Comparison of ENCODE assay signal across 22 cellular contexts in the genomic region with DNA sequence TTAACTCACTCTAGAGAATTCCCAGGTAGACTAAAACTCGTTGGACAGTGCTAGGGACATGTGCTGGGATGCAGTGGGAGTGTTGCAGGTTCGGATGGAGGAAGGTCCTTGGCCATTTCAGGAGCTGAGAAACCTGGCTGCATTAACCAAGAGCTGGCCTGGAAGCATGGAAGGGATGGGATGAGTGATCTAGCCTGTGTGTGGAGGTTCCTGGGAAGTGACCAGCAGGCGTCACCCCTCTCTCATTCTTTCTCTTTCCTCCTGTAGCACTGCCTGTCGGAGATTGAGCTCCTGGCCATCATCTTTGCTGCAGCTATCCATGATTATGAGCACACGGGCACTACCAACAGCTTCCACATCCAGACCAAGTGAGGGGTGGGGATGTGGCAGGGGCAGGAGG. TPM values are rescaled to one million over a fixed set of nuclear protein-coding genes. Genes with fewer than 3 reads are reported as not detected.
"Had no signal": no experiment of that assay in that cellular context is flagged by ENCODE, and none has a peak within 500 bp of the region (broad histone marks: within the 10 kb centered on the region; RNA-seq: fewer than 3 reads in every experiment).

No MANE protein-coding gene starts in this region.

- H3K9me3 ChIP-seq: gastroesophageal sphincter, left lung, mucosa of descending colon, right atrium auricular region, tibial nerve, vagina had no signal

- H3K4me3 ChIP-seq: gastroesophageal sphincter, left lung, mucosa of descending colon, right atrium auricular region, skin epidermis, tibial nerve, vagina had no signal

- H3K27ac Mint-ChIP-seq: dendritic cell treated with granulocyte-macrophage colony-stimulating factor and Interleukin-4, amounts not matched to agents 40 ng/mL and 50 ng/mL, for 4 days had no signal

- H3K27ac ChIP-seq: brain microvascular endothelial cell, gastroesophageal sphincter, left lung, right atrium auricular region, skin epidermis, tibial nerve, vagina had no signal

- H3K27me3 Mint-ChIP-seq: naive thymus-derived CD4-positive, alpha-beta T cell had no signal

- H3K27me3 ChIP-seq: brain microvascular endothelial cell, gastroesophageal sphincter, left lung, right atrium auricular region, vagina had no signal

- H3K4me1 ChIP-seq: gastroesophageal sphincter, left lung, right atrium auricular region, tibial nerve, vagina had no signal

- H3K4me3 Mint-ChIP-seq: dendritic cell treated with granulocyte-macrophage colony-stimulating factor and Interleukin-4, amounts not matched to agents 40 ng/mL and 50 ng/mL, for 4 days; naive thymus-derived CD4-positive, alpha-beta T cell had no signal

- H3K4me1 Mint-ChIP-seq: naive thymus-derived CD4-positive, alpha-beta T cell had no signal

- ATAC-seq: gastroesophageal sphincter; left lung; mucosa of descending colon; naive thymus-derived CD4-positive, alpha-beta T cell had no signal

- DNase-seq: activated CD4-positive, alpha-beta T cell treated with anti-CD3 and anti-CD28 coated beads for 1 hour; activated CD4-positive, alpha-beta T cell treated with anti-CD3 and anti-CD28 coated beads, Interleukin-2, amount 50 U/mL, for 4 hours; activated naive CD4-positive, alpha-beta T cell; activated T-cell treated with anti-CD3 and anti-CD28 coated beads for 4 hours; anterior cingulate cortex; brain microvascular endothelial cell; cerebellar nuclear complex; left lung; mammary epithelial cell; mucosa of descending colon; naive thymus-derived CD4-positive, alpha-beta T cell; stimulated activated CD4-positive, alpha-beta T cell treated with anti-CD3 and anti-CD28 coated beads, Interleukin-15, amount 100 ng/mL, for 24 hours; stimulated activated CD4-positive, alpha-beta T cell treated with anti-CD3 and anti-CD28 coated beads, Interleukin-4, amount 100 ng/mL, for 1 hour; stimulated activated naive CD4-positive, alpha-beta T cell treated with Interleukin-2 at 50 U/mL for 16 hours; substantia nigra; T1000 had no signal

- H3K9me3 Mint-ChIP-seq: dendritic cell treated with granulocyte-macrophage colony-stimulating factor and Interleukin-4, amounts not matched to agents 40 ng/mL and 50 ng/mL, for 4 days; naive thymus-derived CD4-positive, alpha-beta T cell had no signal

- H3K36me3 ChIP-seq: brain microvascular endothelial cell, right atrium auricular region, vagina had no signal

RNA-seq across cellular contexts. Expression of a gene that starts 15.6 kb away (rescaled TPM):
- polyA plus RNA-seq: mammary epithelial cell; naive thymus-derived CD4-positive, alpha-beta T cell had no signal
